14 cellular contexts compared by ENCODE assay signal in genomic region chr6:37125779-37126553, GRCh38. TPM values are rescaled to one million over a fixed set of nuclear protein-coding genes. Genes with fewer than 3 reads are reported as not detected.
DNase-seq lines count a peak whose midpoint lies in the region; ATAC-seq, FAIRE-seq and TF ChIP-seq lines count a peak whose summit lies in the region.
"Had no signal": no experiment of that assay in that cellular context is flagged by ENCODE, and none has a peak within 500 bp of the region (broad histone marks: within the 10 kb centered on the region; RNA-seq: fewer than 3 reads in every experiment).

No MANE protein-coding gene starts in this region.

- no peak for TF ChIP-seq CTCF in glutamatergic neuron (IDR thresholded peaks at IDR 0.05; ENCODE audit: partially characterized antibody, unreplicated experiment)
- TF ChIP-seq CTCF in osteoblast (IDR thresholded peaks at IDR 0.05; ENCODE audit: extremely low read depth, low read depth, low read length) = no peak

- H3K27ac Mint-ChIP-seq in glutamatergic neuron (ENCODE audit: unreplicated experiment) = no peak overlapping the region
- H3K27ac Mint-ChIP-seq: CD4-positive, alpha-beta T cell; stimulated activated naive CD8-positive, alpha-beta T cell treated with anti-CD3 and anti-CD28 coated beads, Interleukin-15, amount 100 ng/mL, for 72 hours had no signal

- no peaks in the 10 kb centered on the region for H3K9me3 ChIP-seq in SJCRH30 (replicated peaks)
- H3K9me3 ChIP-seq in osteoblast (ENCODE audit: low read depth, low read length) = no peaks in the 10 kb centered on the region
- H3K9me3 ChIP-seq: gastrocnemius medialis had no signal

- H2AFZ ChIP-seq in osteoblast (ENCODE audit: low read length) = peak overlapping the region; percentile 59

- DNase-seq in SJCRH30 (peak; percentile 57), glutamatergic neuron (no peak), osteoblast (ENCODE audit: insufficient read length, low spot score, missing footprints) (no peak), NCI-H524 (lab: John Stamatoyannopoulos, UW) (no peak), caudate nucleus (lab: John Stamatoyannopoulos, UW) (no peak), NCI-H146 treated with DMSO at 0.1 percent for 48 hours (lab: John Stamatoyannopoulos, UW; ENCODE audit: unreplicated experiment) (no peak)
- DNase-seq: CD4-positive, alpha-beta T cell; cerebellar nuclear complex; gastrocnemius medialis; NCI-H1436 treated with DMSO at 0.1 percent for 48 hours; stimulated activated CD4-positive, alpha-beta T cell treated with anti-CD3 and anti-CD28 coated beads, Interleukin-2, amount 100 ng/mL, for 24 hours; stimulated activated naive CD8-positive, alpha-beta T cell treated with anti-CD3 and anti-CD28 coated beads, Interleukin-15, amount 100 ng/mL, for 72 hours had no signal

- no peaks in the 10 kb centered on the region for H3K27me3 ChIP-seq in SJCRH30
- H3K27me3 ChIP-seq in osteoblast (ENCODE audit: insufficient read depth, low read length) = no peaks in the 10 kb centered on the region
- H3K27me3 ChIP-seq: gastrocnemius medialis had no signal

- no peaks in the 10 kb centered on the region for H3K79me2 ChIP-seq in osteoblast (ENCODE audit: insufficient read depth, low read length)

- H3K27ac ChIP-seq in SJCRH30 (peak overlapping the region; percentile 77), osteoblast (ENCODE audit: low read depth, low read length) (no peak overlapping the region), caudate nucleus (ENCODE audit: low read depth, low read length) (no peak overlapping the region)
- H3K27ac ChIP-seq: gastrocnemius medialis had no signal

- no peak for ATAC-seq in HG02852 (IDR thresholded peaks at IDR 0.05; ENCODE audit: unreplicated experiment)
- ATAC-seq: gastrocnemius medialis; stimulated activated naive CD8-positive, alpha-beta T cell treated with anti-CD3 and anti-CD28 coated beads, Interleukin-15, amount 100 ng/mL, for 72 hours had no signal

- FAIRE-seq in G401.6 (lab: Jason Lieb, UNC) = peak; percentile 95

- H3K4me3 ChIP-seq in SJCRH30 = peak overlapping the region; percentile 49
- no peak overlapping the region for H3K4me3 ChIP-seq in osteoblast (ENCODE audit: insufficient read depth, low read length)
- H3K4me3 ChIP-seq: gastrocnemius medialis had no signal

- H3K4me1 Mint-ChIP-seq in glutamatergic neuron (ENCODE audit: low read depth, unreplicated experiment) = peaks cover 13% of the 10 kb centered on the region

- peak overlapping the region; percentile 18 for H3K4me2 ChIP-seq in osteoblast (ENCODE audit: insufficient read depth, low read length)

- peaks cover 2% of the 10 kb centered on the region for H3K9me3 Mint-ChIP-seq in glutamatergic neuron (ENCODE audit: unreplicated experiment)
- H3K9me3 Mint-ChIP-seq: CD4-positive, alpha-beta T cell; stimulated activated naive CD8-positive, alpha-beta T cell treated with anti-CD3 and anti-CD28 coated beads, Interleukin-15, amount 100 ng/mL, for 72 hours had no signal

- H3K27me3 Mint-ChIP-seq in glutamatergic neuron (ENCODE audit: unreplicated experiment) = peaks cover 7% of the 10 kb centered on the region
- H3K27me3 Mint-ChIP-seq: CD4-positive, alpha-beta T cell had no signal

- no peaks in the 10 kb centered on the region for H3K36me3 Mint-ChIP-seq in glutamatergic neuron (ENCODE audit: unreplicated experiment)

- H3K36me3 ChIP-seq in SJCRH30 = no peaks in the 10 kb centered on the region
- H3K36me3 ChIP-seq in osteoblast (ENCODE audit: insufficient read depth, low read length) = no peaks in the 10 kb centered on the region
- H3K36me3 ChIP-seq: gastrocnemius medialis had no signal

- no peaks in the 10 kb centered on the region for H4K20me1 ChIP-seq in osteoblast (ENCODE audit: insufficient read depth, low read length)

- H3K4me1 ChIP-seq in SJCRH30 = peaks cover 35% of the 10 kb centered on the region
- peaks cover 18% of the 10 kb centered on the region for H3K4me1 ChIP-seq in osteoblast (ENCODE audit: insufficient read depth, low read length)

- peak overlapping the region; percentile 72 for H3K4me3 Mint-ChIP-seq in glutamatergic neuron (ENCODE audit: unreplicated experiment)
- H3K4me3 Mint-ChIP-seq: CD4-positive, alpha-beta T cell; stimulated activated naive CD8-positive, alpha-beta T cell treated with anti-CD3 and anti-CD28 coated beads, Interleukin-15, amount 100 ng/mL, for 72 hours had no signal

RNA-seq across cellular contexts. Expression of gene PIM1, which starts 44.0 kb away (rescaled TPM):
- total RNA-seq in SJCRH30 (2014; rRNA removed; shearing (Covaris generic)) = 15.2 and 16.4 TPM in 2 replicates
- 22.7 TPM for total RNA-seq in glutamatergic neuron (ENCODE audit: unreplicated experiment)
- total RNA-seq in osteoblast = 14.8 and 16.2 TPM in 2 replicates

Comparison
In these comparisons a context has a peak if more than half of its experiments do, and no peak if none do; other contexts are left out.
1. DNase-seq: peak in SJCRH30 (2 of 2); none in glutamatergic neuron (single experiment), osteoblast (single experiment), NCI-H524 (0 of 2), caudate nucleus (0 of 61) and NCI-H146 treated with DMSO at 0.1 percent for 48 hours (single experiment).